ENCODE assay signal across 8 cellular contexts in the genomic region with DNA sequence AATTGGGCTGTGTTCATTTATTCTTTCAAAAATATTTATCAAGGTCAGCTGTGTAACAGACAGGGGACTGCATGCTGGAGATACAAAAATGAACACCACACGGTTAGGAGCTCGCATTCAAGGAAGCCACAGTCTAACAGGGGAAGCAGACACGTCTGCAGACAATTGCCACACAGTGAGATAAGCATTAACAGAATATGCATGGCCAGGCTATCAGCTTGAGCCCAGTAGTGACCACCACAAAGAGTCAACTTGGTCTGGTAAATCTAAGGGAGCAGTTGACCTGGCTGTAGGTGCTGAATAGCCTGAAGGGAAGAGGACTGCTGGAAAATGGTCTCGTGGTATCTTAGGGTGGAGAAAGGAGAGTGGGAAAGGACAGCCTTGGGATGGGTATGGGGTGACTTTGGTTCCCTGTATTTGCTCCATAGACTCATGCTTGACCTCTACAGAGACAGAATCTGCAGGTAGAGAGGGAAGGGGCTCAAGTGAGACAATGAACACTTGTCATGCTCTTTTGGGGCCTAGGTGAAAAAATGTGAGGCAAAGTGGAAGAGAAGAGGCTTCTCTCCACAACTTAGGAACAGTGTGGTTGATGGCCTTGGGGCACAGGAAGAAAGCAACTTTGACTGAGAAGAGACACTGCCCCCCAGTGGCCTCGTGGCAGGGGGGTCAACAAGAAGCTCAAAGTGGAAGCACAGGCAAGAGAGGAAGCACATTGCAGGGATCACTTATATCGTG. TPM values are rescaled to one million over a fixed set of nuclear protein-coding genes. Genes with fewer than 3 reads are reported as not detected.
DNase-seq lines count a peak whose midpoint lies in the region; ATAC-seq, FAIRE-seq and TF ChIP-seq lines count a peak whose summit lies in the region.

No MANE protein-coding gene starts in this region.

- ATAC-seq in GM21423 (IDR thresholded peaks at IDR 0.05; ENCODE audit: unreplicated experiment): peak; percentile 58
- ATAC-seq in pancreas: peak; percentile 66 to 88 (median 85)
- peak; percentile 69 to 77 for ATAC-seq in upper lobe of left lung (ENCODE audit: low FRiP score in 2 of 2)

- no peaks in the 10 kb centered on the region for H3K4me1 ChIP-seq in CD4-positive, alpha-beta memory T cell (ENCODE audit: insufficient read depth, low read length)
- H3K4me1 ChIP-seq in pancreas (peaks cover 0 to 4% (median 0%) of the 10 kb centered on the region in 3 donors), upper lobe of left lung (peaks cover 0 to 3% (median 0%) of the 10 kb centered on the region in 4 donors)

- H3K36me3 ChIP-seq in CD4-positive, alpha-beta memory T cell (ENCODE audit: insufficient read depth, low read length): no peaks in the 10 kb centered on the region
- H3K36me3 ChIP-seq in MG63 (no peaks in the 10 kb centered on the region), pancreas (no peaks in the 10 kb centered on the region), upper lobe of left lung (no peaks in the 10 kb centered on the region)

- TF ChIP-seq POLR2A in upper lobe of left lung (IDR thresholded peaks at IDR 0.05): no peak

- H3K27me3 ChIP-seq in CD4-positive, alpha-beta memory T cell (ENCODE audit: insufficient read depth, low read length): no peaks in the 10 kb centered on the region
- H3K27me3 ChIP-seq in MG63 (no peaks in the 10 kb centered on the region), pancreas (no peaks in the 10 kb centered on the region), upper lobe of left lung (no peaks in the 10 kb centered on the region)

- POLR2A ChIA-PET in CD4-positive, alpha-beta memory T cell (lab: Charles Lee; ENCODE audit: partially characterized antibody): interaction anchor here (0.7 to 2.8 kb wide), 6 partner anchors 166 to 193 kb away, joined by 3 to 11 read pairs (median 7); a partner anchor contains a TSS
- POLR2A ChIA-PET in RWPE1 (lab: Yijun Ruan, JAX; ENCODE audit: low non-redundant PET): no interaction called here

- TF ChIP-seq EP300 in upper lobe of left lung (IDR thresholded peaks at IDR 0.05): no peak

- CTCF ChIA-PET in CD4-positive, alpha-beta memory T cell (lab: Charles Lee; ENCODE audit: partially characterized antibody): interaction anchor here (0.6 to 13.8 kb wide), 21 partner anchors 8 to 697 kb away, joined by 3 to 707 read pairs (median 4); a partner anchor contains a TSS
- CTCF ChIA-PET in RWPE1 (lab: Yijun Ruan, JAX): interaction anchor here (0.6 to 7.0 kb wide), 21 partner anchors 10 to 740 kb away, joined by 3 to 106 read pairs (median 3); a partner anchor contains a TSS

- H3K36me3 Mint-ChIP-seq in CD4-positive, alpha-beta memory T cell: no peaks in the 10 kb centered on the region

- H3K9me3 ChIP-seq in CD4-positive, alpha-beta memory T cell (ENCODE audit: control insufficient read depth in 1 of 2, low read length in 2 of 2): no peaks in the 10 kb centered on the region
- H3K9me3 ChIP-seq in MG63: no peaks in the 10 kb centered on the region
- H3K9me3 ChIP-seq in pancreas: no peaks in the 10 kb centered on the region
- no peaks in the 10 kb centered on the region for H3K9me3 ChIP-seq in upper lobe of left lung

- no peak for FAIRE-seq in pancreas (lab: Jason Lieb, UNC)

- WGBS in pancreas, 2 donors: 48 to 51% methylated on average over 6 of the region's 6 CpGs
- WGBS in upper lobe of left lung, 2 donors: 51 to 53% methylated on average over 6 of the region's 6 CpGs

- intact Hi-C loops in CD4-positive, alpha-beta memory T cell (cut with micrococcal nuclease): loop anchor here (5.0 to 10.0 kb wide), 2 partner anchors 165 to 387 kb away; a partner anchor contains a TSS
- intact Hi-C loops in pancreas (cut with DNase I): loop anchor here in 1 of 3 donors (5.0 kb wide), 1 partner anchor 700 kb away; no protein-coding TSS in a partner anchor

- TF ChIP-seq CTCF in RWPE1 (conservative IDR thresholded peaks at IDR 0.05; ENCODE audit: low read depth): peak; percentile 30
- peak; percentile 67 for TF ChIP-seq CTCF in foreskin fibroblast (IDR thresholded peaks at IDR 0.05; ENCODE audit: low read depth, low read length)
- peak; percentile 34 to 58 (median 45) for TF ChIP-seq CTCF in pancreas (IDR thresholded peaks at IDR 0.05)
- peak; percentile 59 to 76 (median 66) for TF ChIP-seq CTCF in upper lobe of left lung (IDR thresholded peaks at IDR 0.05)

- DNase-seq in CD4-positive, alpha-beta memory T cell: peak; percentile 53 to 64 (median 59)
- DNase-seq in MG63 (peak; percentile 62), RWPE1 (ENCODE audit: low spot score) (peak; percentile 59), foreskin fibroblast (peak; percentile 24 to 76), pancreas (peak; percentile 46 to 76 (median 55)), upper lobe of left lung (peak in 1 of 2 donors; percentile 74)
- peak; percentile 25 to 46 for DNase-seq in activated T-helper 1 cell treated with anti-CD3 and anti-CD28 coated beads, Interleukin-2, amount 50 U/mL, for 16 hours (ENCODE audit: low read depth in 1 of 2, low spot score in 1 of 2)

- no peaks in the 10 kb centered on the region for H3K27me3 Mint-ChIP-seq in CD4-positive, alpha-beta memory T cell

- peaks cover 3 to 6% (median 4%) of the 10 kb centered on the region in 4 donors for H3K4me1 Mint-ChIP-seq in CD4-positive, alpha-beta memory T cell

- H3K4me3 ChIP-seq in CD4-positive, alpha-beta memory T cell (ENCODE audit: low read length in 2 of 2): no peak overlapping the region
- no peak overlapping the region for H3K4me3 ChIP-seq in MG63
- no peak overlapping the region for H3K4me3 ChIP-seq in foreskin fibroblast (ENCODE audit: low read depth in 1 of 2, low read length in 2 of 2)
- H3K4me3 ChIP-seq in pancreas: no peak overlapping the region
- no peak overlapping the region for H3K4me3 ChIP-seq in upper lobe of left lung

- H3K4me3 Mint-ChIP-seq in CD4-positive, alpha-beta memory T cell: no peak overlapping the region

- peak overlapping the region in 1 of 7 donors; percentile 40 for H3K27ac Mint-ChIP-seq in CD4-positive, alpha-beta memory T cell

- no peak overlapping the region for H3K27ac ChIP-seq in CD4-positive, alpha-beta memory T cell (ENCODE audit: low read depth, low read length)
- no peak overlapping the region for H3K27ac ChIP-seq in RWPE1
- H3K27ac ChIP-seq in pancreas: no peak overlapping the region
- H3K27ac ChIP-seq in upper lobe of left lung: no peak overlapping the region

- H3K9me3 Mint-ChIP-seq in CD4-positive, alpha-beta memory T cell: no peaks in the 10 kb centered on the region

RNA-seq across cellular contexts. Expression of a gene that starts 7.6 kb away (rescaled TPM):
- 1 to 10 TPM; 9.6 TPM for total RNA-seq in CD4-positive, alpha-beta memory T cell
- 1 to 10 TPM; 3.5 to 5.7 TPM for polyA plus RNA-seq in CD4-positive, alpha-beta memory T cell
- total RNA-seq in MG63 (2014; rRNA removed; shearing (Covaris generic); ENCODE audit: low replicate concordance): 2.3 and 6.8 TPM in 2 replicates
- total RNA-seq in pancreas (1 to 10 TPM; 1.2 to 9.7 (median 3.3) TPM), upper lobe of left lung (10 to 100 TPM; 16.6 to 99.5 (median 33.2) TPM)
- polyA plus RNA-seq in pancreas: 1 to 10 TPM; 2.6 to 2.8 TPM

RNA-seq across cellular contexts. Expression of a gene that starts 57.1 kb away (rescaled TPM):
- 100 to 1,000 TPM; 222 TPM for total RNA-seq in CD4-positive, alpha-beta memory T cell
- 100 to 1,000 TPM; 100 to 107 TPM for polyA plus RNA-seq in CD4-positive, alpha-beta memory T cell
- 241 and 253 TPM in 2 replicates for total RNA-seq in MG63 (2014; rRNA removed; shearing (Covaris generic); ENCODE audit: low replicate concordance)
- 10 to 100 TPM; 39.3 to 71.7 (median 58.9) TPM for total RNA-seq in pancreas
- 10 to 100 TPM; 28.5 to 62.1 TPM for polyA plus RNA-seq in pancreas
- 100 to 1,000 TPM in 2 of 6 donors, 10 to 100 TPM in 4; 53.4 to 134 (median 91.7) TPM for total RNA-seq in upper lobe of left lung
